ENCODE assay signal across 1 cellular context in the genomic region with DNA sequence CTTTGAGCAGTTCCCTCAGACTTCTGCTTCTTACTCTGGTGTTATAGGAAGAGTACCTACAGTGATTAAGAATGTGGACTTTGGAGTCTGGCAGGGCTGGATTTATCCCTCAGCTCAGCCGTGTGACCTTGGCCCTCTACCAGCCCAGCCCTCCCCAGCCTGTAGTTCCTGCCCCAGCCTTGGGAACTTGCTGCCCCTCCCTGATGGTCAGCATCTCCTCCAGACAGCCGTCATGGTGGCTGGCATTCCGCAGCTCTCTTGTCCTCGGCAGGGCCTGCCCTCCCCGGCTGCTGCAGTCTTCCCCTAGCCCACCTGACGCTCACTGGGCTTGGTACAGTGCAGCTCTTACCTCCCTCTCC.
TF ChIP-seq lines count a peak whose summit lies in the region.

No MANE protein-coding gene starts in this region.

TF ChIP-seq in K562, 482 proteins besides CTCF, POLR2A, EP300 and RAD21:
- 0 out of 2 replicates have a peak, but pooled peaks have one; percentile 34 for TF ChIP-seq POLR2G (IDR thresholded peaks at IDR 0.05; ENCODE audit: low read depth, low read length)
- no peak for TF ChIP-seq ZKSCAN8 (CRISPR knock-in tag; IDR thresholded peaks at IDR 0.05)
- TF ChIP-seq, protein P1, sequence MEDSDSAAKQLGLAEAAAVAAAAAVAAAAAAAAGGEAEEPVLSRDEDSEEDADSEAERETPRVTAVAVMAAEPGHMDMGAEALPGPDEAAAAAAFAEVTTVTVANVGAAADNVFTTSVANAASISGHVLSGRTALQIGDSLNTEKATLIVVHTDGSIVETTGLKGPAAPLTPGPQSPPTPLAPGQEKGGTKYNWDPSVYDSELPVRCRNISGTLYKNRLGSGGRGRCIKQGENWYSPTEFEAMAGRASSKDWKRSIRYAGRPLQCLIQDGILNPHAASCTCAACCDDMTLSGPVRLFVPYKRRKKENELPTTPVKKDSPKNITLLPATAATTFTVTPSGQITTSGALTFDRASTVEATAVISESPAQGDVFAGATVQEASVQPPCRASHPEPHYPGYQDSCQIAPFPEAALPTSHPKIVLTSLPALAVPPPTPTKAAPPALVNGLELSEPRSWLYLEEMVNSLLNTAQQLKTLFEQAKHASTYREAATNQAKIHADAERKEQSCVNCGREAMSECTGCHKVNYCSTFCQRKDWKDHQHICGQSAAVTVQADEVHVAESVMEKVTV (CRISPR knock-in tag; IDR thresholded peaks at IDR 0.05), result no peak
TF ChIP-seq in K562: peak in this region for 1.
